17 cellular contexts compared by ENCODE assay signal in the genomic region with DNA sequence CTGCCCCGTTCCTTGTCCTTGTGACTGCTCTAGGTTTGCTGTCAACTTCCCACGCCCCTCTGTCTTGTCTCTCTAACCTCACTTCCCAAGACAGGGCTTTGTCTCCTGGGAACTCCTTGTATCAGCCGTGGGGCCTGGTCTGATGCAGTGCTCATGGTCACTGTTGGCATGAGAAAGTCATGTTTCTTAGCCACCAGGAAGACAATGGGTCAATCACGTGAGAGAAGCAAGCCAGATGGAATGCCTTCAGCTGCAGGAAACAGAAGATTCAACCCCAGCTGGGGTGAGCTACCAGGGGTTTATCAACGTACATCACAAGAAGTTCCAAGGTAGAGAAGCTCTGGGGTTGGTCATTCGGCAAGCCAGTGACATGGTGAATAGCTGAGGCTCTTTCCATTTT.
"Had no signal": no experiment of that assay in that cellular context is flagged by ENCODE, and none has a peak within 500 bp of the region (broad histone marks: within the 10 kb centered on the region; RNA-seq: fewer than 3 reads in every experiment).

No MANE protein-coding gene starts in this region.

- H3K4me2 ChIP-seq: smooth muscle cell had no signal

- H3K4me1 ChIP-seq: body of pancreas, gastrocnemius medialis, pancreas, right lobe of liver, testis, uterus had no signal

- H3K27ac Mint-ChIP-seq: activated CD4-positive, alpha-beta memory T cell treated with anti-CD3 and anti-CD28 coated beads, Interleukin-2, amount 10 ng/mL, durations not matched to agents 7 days and 5 days; effector memory CD8-positive, alpha-beta T cell; nephron progenitor cell; stimulated activated memory B cell treated with anti-CD40 and anti-IgM and Interleukin-4, amounts not matched to agents 10 μg/mL and 1 μg/mL and 100 μg/mL, for 72 hours; T-helper 17 cell had no signal

- H3K4me3 ChIP-seq: body of pancreas, cardiac muscle cell, esophagus muscularis mucosa, gastrocnemius medialis, mucosa of descending colon, pancreas, right lobe of liver, smooth muscle cell, testis, uterus had no signal

- H3K36me3 ChIP-seq: cardiac muscle cell, esophagus muscularis mucosa, gastrocnemius medialis, pancreas, right lobe of liver, uterus had no signal

- H3K27ac ChIP-seq: body of pancreas, cardiac muscle cell, esophagus muscularis mucosa, gastrocnemius medialis, pancreas, right lobe of liver, testis, uterus had no signal

- H3K27me3 ChIP-seq: body of pancreas, cardiac muscle cell, esophagus muscularis mucosa, pancreas, right lobe of liver, testis, uterus had no signal

- H3K4me3 Mint-ChIP-seq: activated CD4-positive, alpha-beta memory T cell treated with anti-CD3 and anti-CD28 coated beads, Interleukin-2, amount 10 ng/mL, durations not matched to agents 7 days and 5 days; effector memory CD8-positive, alpha-beta T cell; nephron progenitor cell; stimulated activated memory B cell treated with anti-CD40 and anti-IgM and Interleukin-4, amounts not matched to agents 10 μg/mL and 1 μg/mL and 100 μg/mL, for 72 hours; T-helper 17 cell had no signal

- DNase-seq: activated CD4-positive, CD25-positive, alpha-beta regulatory T cell; gastrocnemius medialis; left cardiac atrium; right lobe of liver; T-helper 17 cell; uterus had no signal

- H3K4me1 Mint-ChIP-seq: T-helper 17 cell had no signal

- H3K9me3 ChIP-seq: body of pancreas, gastrocnemius medialis, pancreas, right lobe of liver, testis, uterus had no signal
